ENCODE assay signal across 1 cellular context in the genomic region with DNA sequence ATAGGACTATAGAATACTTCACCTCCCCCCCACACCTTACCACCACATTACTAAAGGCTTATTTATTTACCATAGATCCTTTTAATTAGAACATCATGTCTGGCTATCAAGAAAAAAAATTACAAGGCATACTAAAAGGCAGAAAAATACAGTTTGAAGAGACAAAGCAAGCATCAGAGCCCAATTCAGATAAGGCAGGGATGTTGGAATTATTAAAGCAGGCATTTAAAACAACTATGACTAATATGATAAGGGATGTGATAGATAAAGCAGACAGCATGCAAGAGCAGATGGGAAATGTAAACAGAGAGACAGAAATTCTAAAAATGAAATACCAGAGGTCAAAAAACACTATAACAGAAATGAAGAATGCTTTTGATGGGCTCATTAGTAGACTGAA.
TF ChIP-seq lines count a peak whose summit lies in the region.

No MANE protein-coding gene starts in this region.

TF ChIP-seq in IMR-90, 13 proteins besides CTCF, POLR2A, EP300 and RAD21:
- TF ChIP-seq CEBPB (IDR thresholded peaks at IDR 0.05; ENCODE audit: low read depth, low read length) (0 out of 2 replicates have a peak, but pooled peaks have one; percentile 1), BHLHE40 (IDR thresholded peaks at IDR 0.05; ENCODE audit: low read depth, low read length) (peak; percentile 53; the same call in 1 of the 2 replicates), FOS (IDR thresholded peaks at IDR 0.05; ENCODE audit: low read depth, low read length) (0 out of 2 replicates have a peak, but pooled peaks have one; percentile 4), RFX5 (IDR thresholded peaks at IDR 0.05; ENCODE audit: low read depth, low read length) (no peak)
- TF ChIP-seq, protein P1, sequence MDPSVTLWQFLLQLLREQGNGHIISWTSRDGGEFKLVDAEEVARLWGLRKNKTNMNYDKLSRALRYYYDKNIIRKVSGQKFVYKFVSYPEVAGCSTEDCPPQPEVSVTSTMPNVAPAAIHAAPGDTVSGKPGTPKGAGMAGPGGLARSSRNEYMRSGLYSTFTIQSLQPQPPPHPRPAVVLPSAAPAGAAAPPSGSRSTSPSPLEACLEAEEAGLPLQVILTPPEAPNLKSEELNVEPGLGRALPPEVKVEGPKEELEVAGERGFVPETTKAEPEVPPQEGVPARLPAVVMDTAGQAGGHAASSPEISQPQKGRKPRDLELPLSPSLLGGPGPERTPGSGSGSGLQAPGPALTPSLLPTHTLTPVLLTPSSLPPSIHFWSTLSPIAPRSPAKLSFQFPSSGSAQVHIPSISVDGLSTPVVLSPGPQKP (IDR thresholded peaks at IDR 0.05; ENCODE audit: borderline replicate concordance, low read depth, low read length), result no peak
